In the genomic region with DNA sequence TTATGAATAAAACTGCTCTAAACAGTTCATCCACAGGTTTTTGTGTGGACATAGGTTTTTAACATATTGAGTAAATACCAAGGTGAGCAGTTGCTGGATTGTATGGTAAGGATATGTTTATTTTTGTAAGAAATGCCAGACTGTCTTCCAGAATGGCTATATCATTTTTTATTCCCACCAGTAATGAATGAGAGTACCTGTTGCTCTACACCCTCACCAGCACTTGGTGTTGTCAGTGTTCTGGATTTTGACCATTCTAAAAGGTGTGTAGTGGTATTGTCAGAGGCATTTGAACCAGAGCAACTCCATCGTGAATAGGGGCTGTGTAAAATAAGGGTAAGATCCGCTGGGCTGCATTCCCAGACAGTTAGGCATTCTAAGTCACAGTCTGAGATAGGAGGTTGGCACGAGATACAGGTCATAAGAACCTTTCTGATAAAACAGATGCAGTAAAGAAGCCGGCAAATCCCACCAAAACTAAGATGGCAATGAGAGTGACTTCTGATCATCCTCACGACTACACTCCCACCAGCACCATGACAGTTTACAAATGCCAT, we compare ENCODE assay signal across 24 cellular contexts.
"Had no signal": no experiment of that assay in that cellular context is flagged by ENCODE, and none has a peak within 500 bp of the region (broad histone marks: within the 10 kb centered on the region; RNA-seq: fewer than 3 reads in every experiment).

No MANE protein-coding gene starts in this region.

- H3K9me3 ChIP-seq: upper lobe of right lung had no signal

- H3K27ac ChIP-seq: spleen, upper lobe of right lung, VCaP had no signal

- H3K4me1 Mint-ChIP-seq: activated CD4-positive, alpha-beta T cell treated with anti-CD3 and anti-CD28 coated beads, Interleukin-2, amount 10 ng/mL, durations not matched to agents 7 days and 5 days; activated CD8-positive, alpha-beta memory T cell treated with anti-CD3 and anti-CD28 coated beads, Interleukin-2, amount 10 ng/mL, durations not matched to agents 7 days and 5 days; activated naive CD4-positive, alpha-beta T cell treated with anti-CD3 and anti-CD28 coated beads, Interleukin-2, amount 10 ng/mL, durations not matched to agents 7 days and 5 days; immature natural killer cell; neural crest cell had no signal

- H3K27ac Mint-ChIP-seq: activated CD4-positive, alpha-beta T cell treated with anti-CD3 and anti-CD28 coated beads, Interleukin-2, amount 10 ng/mL, durations not matched to agents 7 days and 5 days; activated CD8-positive, alpha-beta memory T cell treated with anti-CD3 and anti-CD28 coated beads, Interleukin-2, amount 10 ng/mL, durations not matched to agents 7 days and 5 days; activated CD8-positive, alpha-beta T cell treated with anti-CD3 and anti-CD28 coated beads for 36 hours; activated naive CD4-positive, alpha-beta T cell treated with anti-CD3 and anti-CD28 coated beads, Interleukin-2, amount 10 ng/mL, durations not matched to agents 7 days and 5 days; immature natural killer cell; naive thymus-derived CD4-positive, alpha-beta T cell; progenitor cell of endocrine pancreas; T-helper 2 cell treated with Interferon-gamma antibody and Interleukin-4, amounts not matched to agents 5 μg/mL and 100 μg/mL, for 36 hours had no signal

- H3K27me3 ChIP-seq: spleen, upper lobe of right lung had no signal

- DNase-seq: activated CD4-positive, alpha-beta T cell treated with anti-CD3 and anti-CD28 coated beads, Interleukin-2, amount 10 ng/mL, durations not matched to agents 7 days and 5 days; activated CD8-positive, alpha-beta memory T cell treated with anti-CD3 and anti-CD28 coated beads, Interleukin-2, amount 10 ng/mL, durations not matched to agents 7 days and 5 days; activated CD8-positive, alpha-beta T cell treated with anti-CD3 and anti-CD28 coated beads for 36 hours; activated effector memory CD4-positive, alpha-beta T cell treated with anti-CD3 and anti-CD28 coated beads, Interleukin-2, amount 50 U/mL, for 16 hours; activated naive CD4-positive, alpha-beta T cell treated with anti-CD3 and anti-CD28 coated beads, Interleukin-2, amount 10 ng/mL, durations not matched to agents 7 days and 5 days; activated T-cell treated with anti-CD3 and anti-CD28 coated beads for 4 hours; amygdala; erythroblast; foreskin melanocyte; immature natural killer cell; naive thymus-derived CD4-positive, alpha-beta T cell; occipital lobe; retina; spleen; stimulated activated CD4-positive, alpha-beta T cell treated with anti-CD3 and anti-CD28 coated beads, Interleukin-4, amount 100 ng/mL, for 1 hour; stimulated activated naive CD4-positive, alpha-beta T cell treated with Interleukin-2 at 50 U/mL for 16 hours; upper lobe of right lung had no signal

- H3K36me3 Mint-ChIP-seq: activated naive CD4-positive, alpha-beta T cell treated with anti-CD3 and anti-CD28 coated beads, Interleukin-2, amount 10 ng/mL, durations not matched to agents 7 days and 5 days had no signal

- H3K4me3 ChIP-seq: lung, spleen, upper lobe of right lung had no signal

- H3K27me3 Mint-ChIP-seq: activated CD8-positive, alpha-beta memory T cell treated with anti-CD3 and anti-CD28 coated beads, Interleukin-2, amount 10 ng/mL, durations not matched to agents 7 days and 5 days; activated CD8-positive, alpha-beta T cell treated with anti-CD3 and anti-CD28 coated beads for 36 hours; activated naive CD4-positive, alpha-beta T cell treated with anti-CD3 and anti-CD28 coated beads, Interleukin-2, amount 10 ng/mL, durations not matched to agents 7 days and 5 days; progenitor cell of endocrine pancreas had no signal

- H3K4me1 ChIP-seq: spleen, upper lobe of right lung had no signal

- ATAC-seq: activated CD4-positive, CD25-positive, alpha-beta regulatory T cell treated with anti-CD3 and anti-CD28 coated beads, Interleukin-2, amount 50 U/mL, for 24 hours; activated CD8-positive, alpha-beta memory T cell treated with anti-CD3 and anti-CD28 coated beads, Interleukin-2, amount 10 ng/mL, durations not matched to agents 7 days and 5 days; activated CD8-positive, alpha-beta T cell treated with anti-CD3 and anti-CD28 coated beads for 36 hours; left lobe of liver; naive thymus-derived CD4-positive, alpha-beta T cell; upper lobe of right lung had no signal

- H3K4me3 Mint-ChIP-seq: activated CD4-positive, alpha-beta T cell treated with anti-CD3 and anti-CD28 coated beads, Interleukin-2, amount 10 ng/mL, durations not matched to agents 7 days and 5 days; activated CD8-positive, alpha-beta memory T cell treated with anti-CD3 and anti-CD28 coated beads, Interleukin-2, amount 10 ng/mL, durations not matched to agents 7 days and 5 days; activated CD8-positive, alpha-beta T cell treated with anti-CD3 and anti-CD28 coated beads for 36 hours; activated naive CD4-positive, alpha-beta T cell treated with anti-CD3 and anti-CD28 coated beads, Interleukin-2, amount 10 ng/mL, durations not matched to agents 7 days and 5 days; immature natural killer cell; naive thymus-derived CD4-positive, alpha-beta T cell; neural crest cell; T-helper 2 cell treated with Interferon-gamma antibody and Interleukin-4, amounts not matched to agents 5 μg/mL and 100 μg/mL, for 36 hours had no signal

- H3K9me3 Mint-ChIP-seq: neural crest cell had no signal

- H3K36me3 ChIP-seq: spleen, upper lobe of right lung had no signal
